Comparison of ENCODE assay signal across 8 cellular contexts in genomic region chr5:170603578-170604565, GRCh38.
A peak's percentile ranks its signal among the peaks of the same experiment; 100 is the strongest.
DNase-seq lines count a peak whose midpoint lies in the region; ATAC-seq and TF ChIP-seq lines count a peak whose summit lies in the region.

No MANE protein-coding gene starts in this region.

- peaks cover 5% of the 10 kb centered on the region for H3K27me3 Mint-ChIP-seq in activated CD4-positive, alpha-beta T cell treated with anti-CD3 and anti-CD28 coated beads, Interleukin-2, amount 10 ng/mL, durations not matched to agents 7 days and 5 days

- DNase-seq in DMS 273 treated with DMSO at 0.1 percent for 48 hours (lab: John Stamatoyannopoulos, UW) (peak; percentile 24), NCI-H1092 (lab: John Stamatoyannopoulos, UW) (peak; percentile 46), fibroblast of lung (ENCODE audit: low read depth in 2 of 2) (peak; percentile 21 to 48), osteoblast (ENCODE audit: insufficient read length, low spot score, missing footprints) (no peak), posterior vena cava (ENCODE audit: low spot score) (no peak)
- DNase-seq in activated CD4-positive, alpha-beta T cell treated with anti-CD3 and anti-CD28 coated beads, Interleukin-2, amount 10 ng/mL, durations not matched to agents 7 days and 5 days: peak; percentile 62

- H3K9me3 ChIP-seq in fibroblast of lung (ENCODE audit: control insufficient read depth, insufficient read depth, low read depth, low read length): no peaks in the 10 kb centered on the region
- no peaks in the 10 kb centered on the region for H3K9me3 ChIP-seq in osteoblast (ENCODE audit: low read depth, low read length)

- H3K4me2 ChIP-seq in fibroblast of lung (ENCODE audit: extremely low read depth, insufficient read depth, low read length): no peak overlapping the region
- no peak overlapping the region for H3K4me2 ChIP-seq in osteoblast (ENCODE audit: insufficient read depth, low read length)

- POLR2A ChIA-PET in activated CD4-positive, alpha-beta T cell treated with anti-CD3 and anti-CD28 coated beads, Interleukin-2, amount 10 ng/mL, durations not matched to agents 7 days and 5 days (lab: Charles Lee): no interaction called here

- peak; percentile 43 to 69 for TF ChIP-seq CTCF in fibroblast of lung (conservative IDR thresholded peaks at IDR 0.05 in 1 of 2, IDR thresholded peaks at IDR 0.05 in 1 of 2; ENCODE audit: low read depth in 1 of 2, low read length in 2 of 2)
- peak; percentile 70 for TF ChIP-seq CTCF in osteoblast (IDR thresholded peaks at IDR 0.05; ENCODE audit: extremely low read depth, low read depth, low read length)

- H3K27ac ChIP-seq in fibroblast of lung (ENCODE audit: insufficient read depth, low read length): no peak overlapping the region
- H3K27ac ChIP-seq in osteoblast (ENCODE audit: low read depth, low read length): no peak overlapping the region

- CTCF ChIA-PET in activated CD4-positive, alpha-beta T cell treated with anti-CD3 and anti-CD28 coated beads, Interleukin-2, amount 10 ng/mL, durations not matched to agents 7 days and 5 days (lab: Charles Lee): interaction anchor here (0.7 kb wide), 1 partner anchor 21 kb away, joined by 3 read pairs; no protein-coding TSS in a partner anchor

- no peak overlapping the region for H3K4me3 Mint-ChIP-seq in activated CD4-positive, alpha-beta T cell treated with anti-CD3 and anti-CD28 coated beads, Interleukin-2, amount 10 ng/mL, durations not matched to agents 7 days and 5 days

- H3K79me2 ChIP-seq in fibroblast of lung (ENCODE audit: control insufficient read depth, insufficient read depth, low read length) (no peaks in the 10 kb centered on the region), osteoblast (ENCODE audit: insufficient read depth, low read length) (no peaks in the 10 kb centered on the region)

- H3K27ac Mint-ChIP-seq in activated CD4-positive, alpha-beta T cell treated with anti-CD3 and anti-CD28 coated beads, Interleukin-2, amount 10 ng/mL, durations not matched to agents 7 days and 5 days: no peak overlapping the region

- H3K4me3 ChIP-seq in fibroblast of lung (replicated peaks in 1 of 4; ENCODE audit: control extremely low read depth in 1 of 4, insufficient read depth in 1 of 4, low read depth in 3 of 4, low read length in 4 of 4) (no peak overlapping the region), osteoblast (ENCODE audit: insufficient read depth, low read length) (no peak overlapping the region)

- H3K27me3 ChIP-seq in fibroblast of lung (ENCODE audit: control insufficient read depth, insufficient read depth, low read length) (no peaks in the 10 kb centered on the region), osteoblast (ENCODE audit: insufficient read depth, low read length) (peaks cover 26% of the 10 kb centered on the region)

- H3K36me3 Mint-ChIP-seq in activated CD4-positive, alpha-beta T cell treated with anti-CD3 and anti-CD28 coated beads, Interleukin-2, amount 10 ng/mL, durations not matched to agents 7 days and 5 days (ENCODE audit: low read depth): no peaks in the 10 kb centered on the region

- H3K9ac ChIP-seq in fibroblast of lung (ENCODE audit: insufficient read depth, low read length): no peak overlapping the region

- H3K9me3 Mint-ChIP-seq in activated CD4-positive, alpha-beta T cell treated with anti-CD3 and anti-CD28 coated beads, Interleukin-2, amount 10 ng/mL, durations not matched to agents 7 days and 5 days: no peaks in the 10 kb centered on the region

- intact Hi-C loops in posterior vena cava (cut with DNase I): no loop called here

- no peak overlapping the region for H2AFZ ChIP-seq in fibroblast of lung (ENCODE audit: low read length)
- H2AFZ ChIP-seq in osteoblast (ENCODE audit: low read length): no peak overlapping the region

- ATAC-seq in GM21526 (IDR thresholded peaks at IDR 0.05; ENCODE audit: low FRiP score, unreplicated experiment) (peak; percentile 66), GM19467 (IDR thresholded peaks at IDR 0.05; ENCODE audit: unreplicated experiment) (no peak)

- no peaks in the 10 kb centered on the region for H4K20me1 ChIP-seq in fibroblast of lung (ENCODE audit: control insufficient read depth, extremely low read depth, insufficient read depth, low read length)
- no peaks in the 10 kb centered on the region for H4K20me1 ChIP-seq in osteoblast (ENCODE audit: insufficient read depth, low read length)

- H3K36me3 ChIP-seq in fibroblast of lung (ENCODE audit: control insufficient read depth, insufficient read depth, low read length) (no peaks in the 10 kb centered on the region), osteoblast (ENCODE audit: insufficient read depth, low read length) (no peaks in the 10 kb centered on the region)

- H3K4me1 Mint-ChIP-seq in activated CD4-positive, alpha-beta T cell treated with anti-CD3 and anti-CD28 coated beads, Interleukin-2, amount 10 ng/mL, durations not matched to agents 7 days and 5 days: peaks cover 1% of the 10 kb centered on the region

- H3K4me1 ChIP-seq in fibroblast of lung (ENCODE audit: control insufficient read depth, extremely low read depth, insufficient read depth, low read length) (no peaks in the 10 kb centered on the region), osteoblast (ENCODE audit: insufficient read depth, low read length) (no peaks in the 10 kb centered on the region)

Comparison
In these comparisons a context has a peak if more than half of its experiments do, and no peak if none do; other contexts are left out.
1. DNase-seq: peak in DMS 273 treated with DMSO at 0.1 percent for 48 hours (single experiment), NCI-H1092 (single experiment), activated CD4-positive, alpha-beta T cell treated with anti-CD3 and anti-CD28 coated beads, Interleukin-2, amount 10 ng/mL, durations not matched to agents 7 days and 5 days (single experiment) and fibroblast of lung (2 of 2); none in osteoblast (single experiment) and posterior vena cava (single experiment).